Comparison of ENCODE assay signal across 12 cellular contexts in genomic region chr1:192703283-192704206, GRCh38.
DNase-seq lines count a peak whose midpoint lies in the region; ATAC-seq and TF ChIP-seq lines count a peak whose summit lies in the region.
"Had no signal": no experiment of that assay in that cellular context is flagged by ENCODE, and none has a peak within 500 bp of the region (broad histone marks: within the 10 kb centered on the region; RNA-seq: fewer than 3 reads in every experiment).

No MANE protein-coding gene starts in this region.

- DNase-seq in GM06990 (ENCODE audit: extremely low read depth, insufficient read length) (peak; percentile 6), GM19240 (ENCODE audit: insufficient read length, low spot score) (peak; percentile 1), NCI-H2196 treated with DMSO at 0.1 percent for 48 hours (lab: John Stamatoyannopoulos, UW; ENCODE audit: unreplicated experiment) (no peak), NCI-H187 treated with DMSO at 0.1 percent for 48 hours (lab: John Stamatoyannopoulos, UW) (no peak), NCI-H69 (lab: John Stamatoyannopoulos, UW) (no peak)
- no peak for DNase-seq in activated CD4-positive, CD25-positive, alpha-beta regulatory T cell treated with anti-CD3 and anti-CD28 coated beads, Interleukin-2, amount 50 U/mL, for 72 hours
- DNase-seq: cortex of kidney, heart right ventricle, NCI-H1092 treated with DMSO at 0.1 percent for 48 hours had no signal

- H3K36me3 ChIP-seq in GM06990 (ENCODE audit: control insufficient read depth, insufficient read depth, low read length) = no peaks in the 10 kb centered on the region
- H3K36me3 ChIP-seq: BLaER1 treated with 17β-estradiol and CSF1 and Interleukin-3, amounts not matched to agents 10 nM and 100 nM; heart right ventricle had no signal

- TF ChIP-seq CTCF in GM06990 (IDR thresholded peaks at IDR 0.05; ENCODE audit: insufficient read depth, low read length, poor library complexity, severe bottlenecking) = no peak

- 0 out of 2 replicates have a peak overlapping the region, but pooled peaks have one; percentile 10 for H3K4me3 ChIP-seq in GM06990 (replicated peaks; ENCODE audit: low read depth, low read length)
- H3K4me3 ChIP-seq: BLaER1 treated with 17β-estradiol and CSF1 and Interleukin-3, amounts not matched to agents 10 nM and 100 nM; heart right ventricle had no signal

- peak; percentile 78 for ATAC-seq in HG02763 (IDR thresholded peaks at IDR 0.05; ENCODE audit: unreplicated experiment)
- peak; percentile 79 for ATAC-seq in HG03565 (IDR thresholded peaks at IDR 0.05; ENCODE audit: unreplicated experiment)
- ATAC-seq: heart right ventricle had no signal

- no peaks in the 10 kb centered on the region for H3K27me3 ChIP-seq in GM06990 (replicated peaks; ENCODE audit: control insufficient read depth, insufficient read depth, low read length)
- H3K27me3 ChIP-seq: BLaER1 treated with 17β-estradiol and CSF1 and Interleukin-3, amounts not matched to agents 10 nM and 100 nM; heart right ventricle had no signal

Comparison
In these comparisons a context has a peak if more than half of its experiments do, and no peak if none do; other contexts are left out.
1. DNase-seq: peak in GM06990 (single experiment) and GM19240 (single experiment); none in NCI-H2196 treated with DMSO at 0.1 percent for 48 hours (single experiment), NCI-H187 treated with DMSO at 0.1 percent for 48 hours (single experiment), activated CD4-positive, CD25-positive, alpha-beta regulatory T cell treated with anti-CD3 and anti-CD28 coated beads, Interleukin-2, amount 50 U/mL, for 72 hours (single experiment) and NCI-H69 (single experiment).